In genomic region chr12:123141615-123142517, GRCh38 we compare ENCODE assay signal across 8 cellular contexts. TPM values are rescaled to one million over a fixed set of nuclear protein-coding genes. Genes with fewer than 3 reads are reported as not detected.
A peak's percentile ranks its signal among the peaks of the same experiment; 100 is the strongest.
DNase-seq lines count a peak whose midpoint lies in the region; ATAC-seq and TF ChIP-seq lines count a peak whose summit lies in the region.

No MANE protein-coding gene starts in this region.

- H2AFZ ChIP-seq in hepatocyte, result no peak overlapping the region

- H3K4me3 ChIP-seq in HFF-Myc (replicated peaks; ENCODE audit: low read depth, low read length) (no peak overlapping the region), hepatocyte (no peak overlapping the region), spleen (no peak overlapping the region), BE2C (ENCODE audit: low read depth, low read length) (no peak overlapping the region)

- peaks cover 53% of the 10 kb centered on the region for H3K79me2 ChIP-seq in hepatocyte

- H3K27ac ChIP-seq in hepatocyte (peak overlapping the region; percentile 91), spleen (peak overlapping the region; percentile 2 to 73 (median 62))

- no peak overlapping the region for H3K4me3 Mint-ChIP-seq in WTC11

- H3K9me3 ChIP-seq in hepatocyte (ENCODE audit: low read depth) (no peaks in the 10 kb centered on the region), spleen (no peaks in the 10 kb centered on the region), BE2C (no peaks in the 10 kb centered on the region)

- DNase-seq in HFF-Myc (ENCODE audit: extremely low read depth, low read depth), result peak; percentile 38
- no peak for DNase-seq in WTC11 (ENCODE audit: low spot score)
- DNase-seq in hepatocyte (ENCODE audit: low spot score), result peak; percentile 83
- DNase-seq in spleen, result no peak
- no peak for DNase-seq in BE2C
- no peak for DNase-seq in activated gamma-delta T cell treated with Interleukin-2 at 50 U/mL for 16 hours
- DNase-seq in NCI-H187 treated with DMSO at 0.1 percent for 48 hours (lab: John Stamatoyannopoulos, UW), result no peak

- no peaks in the 10 kb centered on the region; the same call in 1 of the 2 replicates for H3K36me3 Mint-ChIP-seq in WTC11

- TF ChIP-seq POLR2A in spleen (IDR thresholded peaks at IDR 0.05), result no peak

- H3K36me3 ChIP-seq in hepatocyte (replicated peaks; ENCODE audit: insufficient read depth, low read depth), result no peaks in the 10 kb centered on the region
- H3K36me3 ChIP-seq in spleen, result peaks cover 0 to 4% (median 0%) of the 10 kb centered on the region in 6 donors
- no peaks in the 10 kb centered on the region for H3K36me3 ChIP-seq in BE2C

- peaks cover 36% of the 10 kb centered on the region for H3K4me1 Mint-ChIP-seq in WTC11

- POLR2A ChIA-PET in WTC11 (lab: Charles Lee), result no interaction called here

- CTCF ChIA-PET in WTC11 (lab: Charles Lee), result interaction anchor here (0.6 to 1.5 kb wide), 2 partner anchors 12 to 91 kb away, joined by 3 to 6 read pairs; partner anchors contain the start of genes MPHOSPH9 and MTRFR

- peaks cover 3% of the 10 kb centered on the region; the same call in 1 of the 2 replicates for H3K27me3 Mint-ChIP-seq in WTC11 (ENCODE audit: low read depth)

- H3K4me1 ChIP-seq in hepatocyte (ENCODE audit: insufficient read depth) (peaks cover 39% of the 10 kb centered on the region), spleen (peaks cover 21 to 51% (median 38%) of the 10 kb centered on the region in 6 donors), BE2C (no peaks in the 10 kb centered on the region)

- intact Hi-C loops in spleen (cut with DNase I; ENCODE audit: low total_unique reads), result loop anchor here (10.0 kb wide), 1 partner anchor 157 kb away; the partner anchor contains the start of gene ARL6IP4

- peak overlapping the region; percentile 26 for H3K27ac Mint-ChIP-seq in WTC11

- H3K9me2 ChIP-seq in hepatocyte (replicated peaks; ENCODE audit: insufficient read depth), result no peaks in the 10 kb centered on the region

- no peaks in the 10 kb centered on the region for H4K20me1 ChIP-seq in hepatocyte (ENCODE audit: insufficient read depth, poor library complexity, severe bottlenecking)

- H3K9me3 Mint-ChIP-seq in WTC11, result no peaks in the 10 kb centered on the region

- WGBS in hepatocyte (ENCODE audit: low lambda C conversion rate, missing lambda C conversion rate), result 44% methylated on average over 15 of the region's 15 CpGs
- WGBS in spleen, 5 donors, result 57 to 73% (median 67%) methylated on average over 15 of the region's 15 CpGs

- TF ChIP-seq CTCF in HFF-Myc (IDR thresholded peaks at IDR 0.05; ENCODE audit: low read depth, low read length, missing control alignments) (no peak), WTC11 (IDR thresholded peaks at IDR 0.05) (no peak), hepatocyte (IDR thresholded peaks at IDR 0.05; ENCODE audit: poor library complexity) (no peak), spleen (IDR thresholded peaks at IDR 0.05 in 8 of 11, conservative IDR thresholded peaks at IDR 0.05 in 3 of 11) (no peak), BE2C (IDR thresholded peaks at IDR 0.05; ENCODE audit: low read depth, low read length) (no peak)

- no peaks in the 10 kb centered on the region for H3K27me3 ChIP-seq in hepatocyte
- no peaks in the 10 kb centered on the region for H3K27me3 ChIP-seq in spleen (replicated peaks in 1 of 7)
- no peaks in the 10 kb centered on the region for H3K27me3 ChIP-seq in BE2C

- peak overlapping the region; percentile 65 for H3K4me2 ChIP-seq in hepatocyte

- peak; percentile 34 for ATAC-seq in WTC11
- ATAC-seq in HG03571 (IDR thresholded peaks at IDR 0.05; ENCODE audit: unreplicated experiment), result no peak

TF ChIP-seq in WTC11, 78 proteins besides CTCF, POLR2A, EP300 and RAD21 (continues in another document):
- no peak for TF ChIP-seq GTF2I (CRISPR knock-in tag; conservative IDR thresholded peaks at IDR 0.05)
- TF ChIP-seq ETV6 (CRISPR knock-in tag; IDR thresholded peaks at IDR 0.05), result no peak
- TF ChIP-seq PRDM15 (CRISPR knock-in tag; IDR thresholded peaks at IDR 0.05), result no peak
- no peak for TF ChIP-seq PRRX2 (CRISPR knock-in tag; IDR thresholded peaks at IDR 0.05)
- no peak for TF ChIP-seq ZNF317 (CRISPR knock-in tag; IDR thresholded peaks at IDR 0.05; ENCODE audit: borderline replicate concordance, low read depth)
- TF ChIP-seq IRF1 (CRISPR knock-in tag; IDR thresholded peaks at IDR 0.05), result no peak
- no peak for TF ChIP-seq ZNF396 (CRISPR knock-in tag; IDR thresholded peaks at IDR 0.05; ENCODE audit: borderline replicate concordance)
- no peak for TF ChIP-seq GRHL2 (CRISPR knock-in tag; IDR thresholded peaks at IDR 0.05; ENCODE audit: insufficient replicate concordance, severe bottlenecking)
- no peak for TF ChIP-seq NR2C2 (CRISPR knock-in tag; IDR thresholded peaks at IDR 0.05)
- no peak for TF ChIP-seq ESRRA (CRISPR knock-in tag; IDR thresholded peaks at IDR 0.05; ENCODE audit: borderline replicate concordance)
- TF ChIP-seq ATF3 (CRISPR knock-in tag; conservative IDR thresholded peaks at IDR 0.05), result no peak
- no peak for TF ChIP-seq ZNF416 (CRISPR knock-in tag; IDR thresholded peaks at IDR 0.05)
- no peak for TF ChIP-seq GABPB1 (CRISPR knock-in tag; IDR thresholded peaks at IDR 0.05)
- TF ChIP-seq ZNF281 (CRISPR knock-in tag; IDR thresholded peaks at IDR 0.05), result no peak
- TF ChIP-seq JUN (CRISPR knock-in tag; IDR thresholded peaks at IDR 0.05), result no peak

RNA-seq across cellular contexts. Expression of gene PITPNM2, which starts 9.0 kb away (rescaled TPM):
- total RNA-seq in WTC11 (2021) (4.8 to 8.2 TPM (median 7.4 TPM) in 3 replicates), hepatocyte (2.2 and 3.6 TPM in 2 replicates), spleen (10 to 100 TPM in 4 of 7 donors, 1 to 10 TPM in 3; 7.1 to 23.7 (median 13.9) TPM)
- polyA plus RNA-seq in hepatocyte (5.7 and 6.3 TPM in 2 replicates), spleen (1 to 10 TPM; 2.2 to 5.2 (median 2.3) TPM)
- polyA plus RNA-seq in BE2C (2012; ENCODE audit: insufficient read depth, insufficient read length, low read depth), result 3.6 TPM

Comparison
In these comparisons a context has a peak if more than half of its experiments do, and no peak if none do; other contexts are left out.
1. DNase-seq: peak in HFF-Myc (single experiment) and hepatocyte (single experiment); none in WTC11 (single experiment), spleen (single experiment), BE2C (single experiment), activated gamma-delta T cell treated with Interleukin-2 at 50 U/mL for 16 hours (single experiment) and NCI-H187 treated with DMSO at 0.1 percent for 48 hours (single experiment).